In genomic region chrX:150159537-150159936, GRCh38 we compare ENCODE assay signal across 28 cellular contexts.
"Had no signal": no experiment of that assay in that cellular context is flagged by ENCODE, and none has a peak within 500 bp of the region (broad histone marks: within the 10 kb centered on the region; RNA-seq: fewer than 3 reads in every experiment).

No MANE protein-coding gene starts in this region.

- H3K4me3 Mint-ChIP-seq: activated CD4-positive, alpha-beta memory T cell treated with anti-CD3 and anti-CD28 coated beads for 36 hours; activated CD4-positive, alpha-beta T cell treated with anti-CD3 and anti-CD28 coated beads for 36 hours; activated CD4-positive, alpha-beta T cell treated with anti-CD3 and anti-CD28 coated beads, Interleukin-2, amount 10 ng/mL, durations not matched to agents 24 days and 14 days; activated CD8-positive, alpha-beta memory T cell treated with anti-CD3 and anti-CD28 coated beads, Interleukin-2, amount 10 ng/mL, durations not matched to agents 7 days and 5 days; activated CD8-positive, alpha-beta T cell treated with anti-CD3 and anti-CD28 coated beads, Interleukin-2, amount 10 ng/mL, durations not matched to agents 7 days and 5 days; activated naive CD4-positive, alpha-beta T cell treated with anti-CD3 and anti-CD28 coated beads for 36 hours; activated naive CD4-positive, alpha-beta T cell treated with anti-CD3 and anti-CD28 coated beads, Interleukin-2, amount 50 U/mL, for 24 hours; activated naive CD8-positive, alpha-beta T cell treated with anti-CD3 and anti-CD28 coated beads for 36 hours; activated naive CD8-positive, alpha-beta T cell treated with anti-CD3 and anti-CD28 coated beads, Interleukin-2, amount 50 U/mL, for 24 hours; activated T-helper 1 cell treated with anti-CD3 and anti-CD28 coated beads, Interleukin-12 subunit alpha, Interleukin-12 subunit beta, Interleukin-2, Interleukin-4 antibody, amounts not matched to agents 30 ng/mL and 10 ng/mL and 1 ng/mL, durations not matched to agents 14 hours and 24 hours and 36 hours had no signal

- H3K4me1 ChIP-seq: adrenal gland, body of pancreas, foreskin keratinocyte, gastroesophageal sphincter had no signal

- H3K36me3 ChIP-seq: adrenal gland, gastroesophageal sphincter had no signal

- H3K9me3 ChIP-seq: adrenal gland, body of pancreas, gastroesophageal sphincter had no signal

- H3K27ac ChIP-seq: adrenal gland, body of pancreas, epithelial cell of prostate, foreskin keratinocyte, gastroesophageal sphincter had no signal

- ATAC-seq: activated CD4-positive, alpha-beta T cell treated with anti-CD3 and anti-CD28 coated beads for 36 hours; activated CD8-positive, alpha-beta memory T cell treated with anti-CD3 and anti-CD28 coated beads, Interleukin-2, amount 10 ng/mL, durations not matched to agents 7 days and 5 days; activated CD8-positive, alpha-beta T cell treated with anti-CD3 and anti-CD28 coated beads, Interleukin-2, amount 10 ng/mL, durations not matched to agents 7 days and 5 days; activated naive CD8-positive, alpha-beta T cell treated with anti-CD3 and anti-CD28 coated beads, Interleukin-2, amount 50 U/mL, for 24 hours; body of pancreas; foreskin keratinocyte; gastroesophageal sphincter had no signal

- H3K36me3 Mint-ChIP-seq: activated CD4-positive, alpha-beta memory T cell treated with anti-CD3 and anti-CD28 coated beads for 36 hours; activated CD8-positive, alpha-beta memory T cell treated with anti-CD3 and anti-CD28 coated beads, Interleukin-2, amount 10 ng/mL, durations not matched to agents 7 days and 5 days; activated naive CD4-positive, alpha-beta T cell treated with anti-CD3 and anti-CD28 coated beads, Interleukin-2, amount 50 U/mL, for 24 hours; activated naive CD8-positive, alpha-beta T cell treated with anti-CD3 and anti-CD28 coated beads for 36 hours had no signal

- DNase-seq: activated CD4-positive, alpha-beta memory T cell treated with anti-CD3 and anti-CD28 coated beads for 36 hours; activated CD4-positive, alpha-beta T cell treated with anti-CD3 and anti-CD28 coated beads for 36 hours; activated CD4-positive, alpha-beta T cell treated with anti-CD3 and anti-CD28 coated beads, Interleukin-2, amount 10 ng/mL, durations not matched to agents 24 days and 14 days; activated CD4-positive, CD25-positive, alpha-beta regulatory T cell; activated CD4-positive, CD25-positive, alpha-beta regulatory T cell treated with anti-CD3 and anti-CD28 coated beads, Interleukin-2, amount 50 U/mL, for 72 hours; activated CD8-positive, alpha-beta memory T cell treated with anti-CD3 and anti-CD28 coated beads, Interleukin-2, amount 10 ng/mL, durations not matched to agents 7 days and 5 days; activated CD8-positive, alpha-beta memory T cell treated with anti-CD3 and anti-CD28 coated beads, Interleukin-2, amount 50 U/mL, for 4 hours; activated CD8-positive, alpha-beta T cell treated with anti-CD3 and anti-CD28 coated beads, Interleukin-2, amount 10 ng/mL, durations not matched to agents 7 days and 5 days; activated effector memory CD4-positive, alpha-beta T cell treated with anti-CD3 and anti-CD28 coated beads, Interleukin-2, amount 50 U/mL, for 16 hours; activated naive CD4-positive, alpha-beta T cell treated with anti-CD3 and anti-CD28 coated beads for 36 hours; activated naive CD8-positive, alpha-beta T cell treated with anti-CD3 and anti-CD28 coated beads for 36 hours; activated naive CD8-positive, alpha-beta T cell treated with anti-CD3 and anti-CD28 coated beads, Interleukin-2, amount 50 U/mL, for 24 hours; activated T-cell treated with anti-CD3 and anti-CD28 coated beads, Interleukin-2, amount 50 U/mL, for 1 hour; activated T-cell treated with anti-CD3 and anti-CD28 coated beads, Interleukin-2, amount 50 U/mL, for 48 hours; adrenal gland; amygdala; aorta; body of pancreas; caudate nucleus; cortex of kidney; effector CD8-positive, alpha-beta T cell; foreskin keratinocyte; T-helper 2 cell had no signal

- H3K27me3 Mint-ChIP-seq: activated CD4-positive, alpha-beta memory T cell treated with anti-CD3 and anti-CD28 coated beads for 36 hours; activated CD4-positive, alpha-beta T cell treated with anti-CD3 and anti-CD28 coated beads for 36 hours; activated CD4-positive, alpha-beta T cell treated with anti-CD3 and anti-CD28 coated beads, Interleukin-2, amount 10 ng/mL, durations not matched to agents 24 days and 14 days; activated CD8-positive, alpha-beta memory T cell treated with anti-CD3 and anti-CD28 coated beads, Interleukin-2, amount 10 ng/mL, durations not matched to agents 7 days and 5 days; activated naive CD4-positive, alpha-beta T cell treated with anti-CD3 and anti-CD28 coated beads, Interleukin-2, amount 50 U/mL, for 24 hours; activated naive CD8-positive, alpha-beta T cell treated with anti-CD3 and anti-CD28 coated beads for 36 hours; activated naive CD8-positive, alpha-beta T cell treated with anti-CD3 and anti-CD28 coated beads, Interleukin-2, amount 50 U/mL, for 24 hours had no signal

- H3K4me3 ChIP-seq: adrenal gland, body of pancreas, gastroesophageal sphincter had no signal

- H3K4me1 Mint-ChIP-seq: activated CD4-positive, alpha-beta T cell treated with anti-CD3 and anti-CD28 coated beads for 36 hours; activated CD4-positive, alpha-beta T cell treated with anti-CD3 and anti-CD28 coated beads, Interleukin-2, amount 10 ng/mL, durations not matched to agents 24 days and 14 days; activated CD8-positive, alpha-beta memory T cell treated with anti-CD3 and anti-CD28 coated beads, Interleukin-2, amount 10 ng/mL, durations not matched to agents 7 days and 5 days; activated naive CD4-positive, alpha-beta T cell treated with anti-CD3 and anti-CD28 coated beads, Interleukin-2, amount 50 U/mL, for 24 hours; activated naive CD8-positive, alpha-beta T cell treated with anti-CD3 and anti-CD28 coated beads for 36 hours; activated naive CD8-positive, alpha-beta T cell treated with anti-CD3 and anti-CD28 coated beads, Interleukin-2, amount 50 U/mL, for 24 hours had no signal

- H3K9me3 Mint-ChIP-seq: activated CD4-positive, alpha-beta memory T cell treated with anti-CD3 and anti-CD28 coated beads for 36 hours; activated CD4-positive, alpha-beta T cell treated with anti-CD3 and anti-CD28 coated beads, Interleukin-2, amount 10 ng/mL, durations not matched to agents 24 days and 14 days; activated naive CD4-positive, alpha-beta T cell treated with anti-CD3 and anti-CD28 coated beads for 36 hours; activated naive CD4-positive, alpha-beta T cell treated with anti-CD3 and anti-CD28 coated beads, Interleukin-2, amount 50 U/mL, for 24 hours; activated naive CD8-positive, alpha-beta T cell treated with anti-CD3 and anti-CD28 coated beads for 36 hours; activated naive CD8-positive, alpha-beta T cell treated with anti-CD3 and anti-CD28 coated beads, Interleukin-2, amount 50 U/mL, for 24 hours; activated T-helper 1 cell treated with anti-CD3 and anti-CD28 coated beads, Interleukin-12 subunit alpha, Interleukin-12 subunit beta, Interleukin-2, Interleukin-4 antibody, amounts not matched to agents 30 ng/mL and 10 ng/mL and 1 ng/mL, durations not matched to agents 14 hours and 24 hours and 36 hours; activated T-helper 2 cell treated with anti-CD3 and anti-CD28 coated beads, Interferon-gamma antibody, Interleukin-2, Interleukin-4, amounts not matched to agents 10 μg/mL and 5 μg/mL and 100 μg/mL, durations not matched to agents 14 hours and 24 hours and 36 hours had no signal

- H3K27me3 ChIP-seq: adrenal gland, body of pancreas, foreskin keratinocyte, gastroesophageal sphincter had no signal

- H3K27ac Mint-ChIP-seq: activated CD4-positive, alpha-beta memory T cell treated with anti-CD3 and anti-CD28 coated beads for 36 hours; activated CD4-positive, alpha-beta T cell treated with anti-CD3 and anti-CD28 coated beads for 36 hours; activated CD4-positive, alpha-beta T cell treated with anti-CD3 and anti-CD28 coated beads, Interleukin-2, amount 10 ng/mL, durations not matched to agents 24 days and 14 days; activated CD8-positive, alpha-beta memory T cell treated with anti-CD3 and anti-CD28 coated beads, Interleukin-2, amount 10 ng/mL, durations not matched to agents 7 days and 5 days; activated CD8-positive, alpha-beta T cell treated with anti-CD3 and anti-CD28 coated beads, Interleukin-2, amount 10 ng/mL, durations not matched to agents 7 days and 5 days; activated naive CD4-positive, alpha-beta T cell treated with anti-CD3 and anti-CD28 coated beads for 36 hours; activated naive CD4-positive, alpha-beta T cell treated with anti-CD3 and anti-CD28 coated beads, Interleukin-2, amount 50 U/mL, for 24 hours; activated naive CD8-positive, alpha-beta T cell treated with anti-CD3 and anti-CD28 coated beads for 36 hours; activated naive CD8-positive, alpha-beta T cell treated with anti-CD3 and anti-CD28 coated beads, Interleukin-2, amount 50 U/mL, for 24 hours; activated T-helper 1 cell treated with anti-CD3 and anti-CD28 coated beads, Interleukin-12 subunit alpha, Interleukin-12 subunit beta, Interleukin-2, Interleukin-4 antibody, amounts not matched to agents 30 ng/mL and 10 ng/mL and 1 ng/mL, durations not matched to agents 14 hours and 24 hours and 36 hours; activated T-helper 2 cell treated with anti-CD3 and anti-CD28 coated beads, Interferon-gamma antibody, Interleukin-2, Interleukin-4, amounts not matched to agents 10 μg/mL and 5 μg/mL and 100 μg/mL, durations not matched to agents 14 hours and 24 hours and 36 hours had no signal
